In genomic region chr6:157822221-157823000, GRCh38 we compare ENCODE assay signal across 1 cellular context.
TF ChIP-seq lines count a peak whose summit lies in the region.

No MANE protein-coding gene starts in this region.

TF ChIP-seq in GM23338, 12 proteins besides CTCF, POLR2A, EP300 and RAD21 (continued from another document):
- TF ChIP-seq ZNF462 (CRISPR knock-in tag; IDR thresholded peaks at IDR 0.05) = no peak
- TF ChIP-seq REST (IDR thresholded peaks at IDR 0.05; ENCODE audit: unreplicated experiment) = no peak
